ENCODE assay signal across 19 cellular contexts in genomic region chr12:85805654-85806053, GRCh38. TPM values are rescaled to one million over a fixed set of nuclear protein-coding genes. Genes with fewer than 3 reads are reported as not detected.
DNase-seq lines count a peak whose midpoint lies in the region; ATAC-seq and TF ChIP-seq lines count a peak whose summit lies in the region.
"Had no signal": no experiment of that assay in that cellular context is flagged by ENCODE, and none has a peak within 500 bp of the region (broad histone marks: within the 10 kb centered on the region; RNA-seq: fewer than 3 reads in every experiment).

No MANE protein-coding gene starts in this region.

- POLR2A ChIA-PET in activated CD4-positive, alpha-beta T cell treated with anti-CD3 and anti-CD28 coated beads, Interleukin-2, amount 10 ng/mL, durations not matched to agents 7 days and 5 days (lab: Charles Lee): no interaction called here

- H3K4me1 ChIP-seq in neural progenitor cell: no peaks in the 10 kb centered on the region
- H3K4me1 ChIP-seq: BE2C, breast epithelium, Peyer's patch had no signal

- CTCF ChIA-PET in activated CD4-positive, alpha-beta T cell treated with anti-CD3 and anti-CD28 coated beads, Interleukin-2, amount 10 ng/mL, durations not matched to agents 7 days and 5 days (lab: Charles Lee): no interaction called here

- H3K79me2 ChIP-seq in neural progenitor cell (ENCODE audit: low read depth): no peaks in the 10 kb centered on the region

- no peaks in the 10 kb centered on the region for H3K4me1 Mint-ChIP-seq in neural progenitor cell
- no peaks in the 10 kb centered on the region for H3K4me1 Mint-ChIP-seq in activated CD4-positive, alpha-beta T cell treated with anti-CD3 and anti-CD28 coated beads, Interleukin-2, amount 10 ng/mL, durations not matched to agents 7 days and 5 days
- H3K4me1 Mint-ChIP-seq: immature natural killer cell had no signal

- no peak overlapping the region for H3K27ac Mint-ChIP-seq in neural progenitor cell
- H3K27ac Mint-ChIP-seq in activated CD4-positive, alpha-beta T cell treated with anti-CD3 and anti-CD28 coated beads, Interleukin-2, amount 10 ng/mL, durations not matched to agents 7 days and 5 days: no peak overlapping the region
- H3K27ac Mint-ChIP-seq: immature natural killer cell had no signal

- H2AFZ ChIP-seq in neural progenitor cell (replicated peaks): peak overlapping the region; percentile 64

- no peak overlapping the region for H3K4me3 Mint-ChIP-seq in neural progenitor cell
- H3K4me3 Mint-ChIP-seq in activated CD4-positive, alpha-beta T cell treated with anti-CD3 and anti-CD28 coated beads, Interleukin-2, amount 10 ng/mL, durations not matched to agents 7 days and 5 days: no peak overlapping the region
- H3K4me3 Mint-ChIP-seq: immature natural killer cell had no signal

- no peaks in the 10 kb centered on the region for H4K20me1 ChIP-seq in neural progenitor cell (ENCODE audit: low read depth)

- no peaks in the 10 kb centered on the region for H3K27me3 ChIP-seq in neural progenitor cell
- H3K27me3 ChIP-seq: BE2C, breast epithelium, Peyer's patch had no signal

- no peak overlapping the region for H3K4me2 ChIP-seq in neural progenitor cell

- no peaks in the 10 kb centered on the region for H3K36me3 ChIP-seq in neural progenitor cell
- H3K36me3 ChIP-seq: BE2C, breast epithelium, Peyer's patch had no signal

- no peak overlapping the region for H3K4me3 ChIP-seq in neural progenitor cell
- H3K4me3 ChIP-seq: breast epithelium, Peyer's patch had no signal

- TF ChIP-seq CTCF in neural progenitor cell (IDR thresholded peaks at IDR 0.05): no peak

- DNase-seq in GM03348 (ENCODE audit: low spot score) (peak; percentile 58), NCI-H226 (peak; percentile 57), neural progenitor cell (ENCODE audit: low spot score) (no peak), NCI-H128 (lab: John Stamatoyannopoulos, UW; ENCODE audit: unreplicated experiment) (no peak)
- no peak for DNase-seq in activated CD4-positive, alpha-beta T cell treated with anti-CD3 and anti-CD28 coated beads, Interleukin-2, amount 10 ng/mL, durations not matched to agents 7 days and 5 days
- DNase-seq: activated CD4-positive, CD25-positive, alpha-beta regulatory T cell; BE2C; effector CD4-positive, alpha-beta T cell; immature natural killer cell; mesenchymal stem cell; NCI-H187 treated with DMSO at 0.1 percent for 48 hours; NCI-H524 treated with DMSO at 0.1 percent for 48 hours; Peyer's patch; retina; stimulated activated CD4-positive, alpha-beta T cell treated with anti-CD3 and anti-CD28 coated beads, Interleukin-1b, Interleukin-23, amount 100 ng/mL, for 48 hours had no signal

- H3K9me3 Mint-ChIP-seq in neural progenitor cell: no peaks in the 10 kb centered on the region
- no peaks in the 10 kb centered on the region for H3K9me3 Mint-ChIP-seq in activated CD4-positive, alpha-beta T cell treated with anti-CD3 and anti-CD28 coated beads, Interleukin-2, amount 10 ng/mL, durations not matched to agents 7 days and 5 days

- H3K9ac ChIP-seq in neural progenitor cell: no peak overlapping the region

- no peaks in the 10 kb centered on the region for H3F3A ChIP-seq in neural progenitor cell (ENCODE audit: low read depth)

- no peak overlapping the region for H3K27ac ChIP-seq in neural progenitor cell
- H3K27ac ChIP-seq: breast epithelium, Peyer's patch had no signal

- H3K36me3 Mint-ChIP-seq in neural progenitor cell: no peaks in the 10 kb centered on the region
- H3K36me3 Mint-ChIP-seq in activated CD4-positive, alpha-beta T cell treated with anti-CD3 and anti-CD28 coated beads, Interleukin-2, amount 10 ng/mL, durations not matched to agents 7 days and 5 days (ENCODE audit: low read depth): no peaks in the 10 kb centered on the region
- H3K36me3 Mint-ChIP-seq: immature natural killer cell had no signal

- H3K9me3 ChIP-seq in neural progenitor cell (ENCODE audit: low read depth): no peaks in the 10 kb centered on the region
- H3K9me3 ChIP-seq: BE2C, breast epithelium, Peyer's patch had no signal

- ATAC-seq in esophagus mucosa (peak; percentile 44), HG02610 (IDR thresholded peaks at IDR 0.05; ENCODE audit: unreplicated experiment) (no peak), GM21717 (IDR thresholded peaks at IDR 0.05; ENCODE audit: unreplicated experiment) (no peak)

- no peaks in the 10 kb centered on the region for H3K27me3 Mint-ChIP-seq in neural progenitor cell (ENCODE audit: insufficient read depth, low read depth)
- H3K27me3 Mint-ChIP-seq in activated CD4-positive, alpha-beta T cell treated with anti-CD3 and anti-CD28 coated beads, Interleukin-2, amount 10 ng/mL, durations not matched to agents 7 days and 5 days: no peaks in the 10 kb centered on the region

RNA-seq across cellular contexts. Expression of gene RASSF9, which starts 30.6 kb away (rescaled TPM):
- total RNA-seq in esophagus mucosa: 4.6 TPM
- total RNA-seq in neural progenitor cell (ENCODE audit: low replicate concordance): 0.06 TPM in 1 of 2 replicates, not detected in the other
- total RNA-seq in activated CD4-positive, alpha-beta T cell treated with anti-CD3 and anti-CD28 coated beads, Interleukin-2, amount 10 ng/mL, durations not matched to agents 7 days and 5 days: not detected

Comparison
In these comparisons a context has a peak if more than half of its experiments do, and no peak if none do; other contexts are left out.
1. DNase-seq: peak in GM03348 (single experiment) and NCI-H226 (single experiment); none in neural progenitor cell (single experiment), NCI-H128 (single experiment) and activated CD4-positive, alpha-beta T cell treated with anti-CD3 and anti-CD28 coated beads, Interleukin-2, amount 10 ng/mL, durations not matched to agents 7 days and 5 days (single experiment).